In the genomic region with DNA sequence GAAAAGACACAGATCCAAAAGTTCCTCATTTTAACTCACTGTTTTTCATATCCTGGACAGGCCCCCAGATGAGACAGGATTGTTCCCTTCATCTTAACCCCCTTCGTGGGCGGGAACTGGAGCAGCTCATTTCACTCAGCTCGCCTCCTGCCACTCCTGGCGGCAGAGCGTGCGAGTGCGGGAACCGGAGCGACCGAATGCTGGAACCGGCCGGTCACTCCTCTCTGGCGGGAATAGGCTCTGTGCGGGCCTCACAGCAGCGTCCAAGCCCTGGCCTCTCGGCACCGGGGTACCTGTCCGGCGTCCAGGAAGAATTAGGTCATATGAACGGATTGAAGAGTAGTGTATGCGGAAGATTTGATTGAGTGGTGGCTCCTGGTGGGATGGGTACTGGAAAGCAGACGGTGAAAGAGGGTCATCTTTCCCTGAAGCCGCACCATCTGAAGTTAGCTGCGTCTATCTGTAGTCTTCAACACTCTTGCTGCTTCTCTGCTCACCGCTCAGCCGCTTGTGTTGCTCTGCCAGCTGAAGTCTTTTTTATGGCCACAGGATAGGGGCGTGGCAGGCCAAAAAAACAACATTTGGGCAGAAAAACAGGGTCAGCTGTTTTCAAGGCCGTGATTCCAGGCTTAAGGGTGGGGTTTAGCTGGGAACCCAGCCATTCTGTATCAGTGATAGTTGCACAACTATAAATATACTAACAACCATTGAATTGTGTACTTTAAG, we compare ENCODE assay signal across 8 cellular contexts. TPM values are rescaled to one million over a fixed set of nuclear protein-coding genes. Genes with fewer than 3 reads are reported as not detected.
DNase-seq lines count a peak whose midpoint lies in the region; ATAC-seq, FAIRE-seq and TF ChIP-seq lines count a peak whose summit lies in the region.

No MANE protein-coding gene starts in this region.

- TF ChIP-seq POLR2A in H1 (IDR thresholded peaks at IDR 0.05; ENCODE audit: control extremely low read depth in 1 of 2, low read depth in 2 of 2, low read length in 2 of 2) (peak in 1 of 2 experiments; percentile 52; a peak in 1 of 3 replicates), right lobe of liver (IDR thresholded peaks at IDR 0.05) (no peak)

- peak overlapping the region; percentile 12; the same call in 1 of the 2 replicates for H2BK15ac ChIP-seq in H1 (ENCODE audit: low read length)

- H3K18ac ChIP-seq in H1 (ENCODE audit: extremely low read depth, low read length): 0 out of 2 replicates have a peak overlapping the region, but pooled peaks have one; percentile 4

- peak overlapping the region; percentile 31; the same call in 1 of the 2 replicates for H2BK12ac ChIP-seq in H1 (ENCODE audit: low read depth, low read length)

- H3K27me3 ChIP-seq in H1 (replicated peaks in 1 of 4; ENCODE audit: control insufficient read depth in 3 of 4, extremely low read depth in 1 of 4, insufficient read depth in 3 of 4, low read length in 3 of 4) (no peaks in the 10 kb centered on the region; a peak in 1 of 7 replicates), right lobe of liver (no peaks in the 10 kb centered on the region)

- H3K36me3 Mint-ChIP-seq in stimulated activated memory B cell treated with anti-CD40 and anti-IgM and Interleukin-4, amounts not matched to agents 10 μg/mL and 1 μg/mL and 100 μg/mL, for 72 hours: no peaks in the 10 kb centered on the region

- intact Hi-C loops in right lobe of liver (cut with DNase I): no loop called here

- no peak overlapping the region for H3K14ac ChIP-seq in H1 (ENCODE audit: insufficient read length)

- H3K9me3 ChIP-seq in H1 (ENCODE audit: insufficient read depth in 2 of 2, low read depth in 1 of 2, low read length in 1 of 2) (no peaks in the 10 kb centered on the region), right lobe of liver (no peaks in the 10 kb centered on the region)

- CTCF ChIA-PET in H1 (lab: Charles Lee; ENCODE audit: partially characterized antibody): interaction anchor here (0.9 to 1.2 kb wide), 5 partner anchors 9 to 180 kb away, joined by 3 to 4 read pairs (median 3); a partner anchor contains a TSS

- peak overlapping the region; percentile 50 to 67 for H3K4me2 ChIP-seq in H1 (ENCODE audit: insufficient read depth in 1 of 2, low read depth in 2 of 2, low read length in 2 of 2)

- peak overlapping the region in 3 of 4 experiments; percentile 16 to 47 (median 35); a peak in 4 of 8 replicates for H3K4me3 ChIP-seq in H1 (ENCODE audit: extremely low read depth in 1 of 4, insufficient read depth in 2 of 4, low read depth in 3 of 4, low read length in 4 of 4)
- H3K4me3 ChIP-seq in right lobe of liver: peak overlapping the region; percentile 13 to 22 (median 16)

- H3K23ac ChIP-seq in H1 (ENCODE audit: insufficient read length): no peak overlapping the region

- peak; percentile 8 for DNase-seq in HPDE6-E6E7 (ENCODE audit: extremely low spot score)
- DNase-seq in H1 (ENCODE audit: low read depth in 1 of 2, low spot score in 2 of 2): peak; percentile 29 to 73
- DNase-seq in right lobe of liver: peak in 2 of 3 donors; percentile 40 to 56
- no peak for DNase-seq in OCI-M2 (lab: John Stamatoyannopoulos, UW; ENCODE audit: unreplicated experiment)
- DNase-seq in LoVo (ENCODE audit: low spot score): no peak
- no peak for DNase-seq in amniotic stem cell (lab: John Stamatoyannopoulos, UW)

- H3K4ac ChIP-seq in H1 (replicated peaks; ENCODE audit: insufficient read length, low read depth, low read length): no peak overlapping the region

- H3K27me3 Mint-ChIP-seq in stimulated activated memory B cell treated with anti-CD40 and anti-IgM and Interleukin-4, amounts not matched to agents 10 μg/mL and 1 μg/mL and 100 μg/mL, for 72 hours: peaks cover 33% of the 10 kb centered on the region

- H2BK5ac ChIP-seq in H1 (ENCODE audit: low read depth, low read length): no peak overlapping the region

- peaks cover 0 to 3% (median 3%) of the 10 kb centered on the region in 4 experiments; a peak in 2 of 7 replicates for H3K4me1 ChIP-seq in H1 (replicated peaks in 1 of 4; ENCODE audit: control insufficient read depth in 3 of 4, insufficient read depth in 4 of 4, low read length in 3 of 4)
- no peaks in the 10 kb centered on the region for H3K4me1 ChIP-seq in right lobe of liver

- no peak overlapping the region for H2BK20ac ChIP-seq in H1 (ENCODE audit: low read length)

- H4K20me1 ChIP-seq in H1 (replicated peaks in 1 of 2; ENCODE audit: control insufficient read depth in 1 of 2, insufficient read depth in 2 of 2, low read length in 2 of 2): no peaks in the 10 kb centered on the region

- POLR2A ChIA-PET in H1 (lab: Charles Lee; ENCODE audit: partially characterized antibody): interaction anchor here (1.0 to 1.1 kb wide), 2 partner anchors 17 to 42 kb away, joined by 3 read pairs; a partner anchor contains a TSS

- no peak overlapping the region for H3K4me3 Mint-ChIP-seq in stimulated activated memory B cell treated with anti-CD40 and anti-IgM and Interleukin-4, amounts not matched to agents 10 μg/mL and 1 μg/mL and 100 μg/mL, for 72 hours

- no peak overlapping the region for H4K91ac ChIP-seq in H1 (replicated peaks; ENCODE audit: insufficient read length, low read length)

- WGBS in H1 (ENCODE audit: extremely low coverage in 1 of 2, insufficient coverage in 1 of 2, insufficient read length in 1 of 2, insufficient replicate concordance in 2 of 2, low coverage in 1 of 2, low lambda C conversion rate in 2 of 2, missing lambda C conversion rate in 1 of 2), 2 experiments: 24% methylated on average over 28 of the region's 28 CpGs; no CpG with 5 or more reads in 1 of the 2 experiments
- WGBS in right lobe of liver (ENCODE audit: insufficient coverage, low coverage, low lambda C conversion rate, missing lambda C conversion rate): 13% methylated on average over 22 of the region's 28 CpGs

- H3K27ac Mint-ChIP-seq in stimulated activated memory B cell treated with anti-CD40 and anti-IgM and Interleukin-4, amounts not matched to agents 10 μg/mL and 1 μg/mL and 100 μg/mL, for 72 hours: no peak overlapping the region

- FAIRE-seq in H1 (lab: Jason Lieb, UNC): no peak

- H3K79me2 ChIP-seq in H1 (ENCODE audit: control insufficient read depth in 1 of 2, insufficient read depth in 2 of 2, low read length in 2 of 2): no peaks in the 10 kb centered on the region

- no peaks in the 10 kb centered on the region; the same call in 1 of the 2 replicates for H3K23me2 ChIP-seq in H1 (ENCODE audit: low read depth, low read length)

- H4K5ac ChIP-seq in H1 (ENCODE audit: insufficient read length, low read depth, low read length): no peak overlapping the region

- H3K79me1 ChIP-seq in H1 (ENCODE audit: low read depth, low read length): no peaks in the 10 kb centered on the region

- peak overlapping the region in 1 of 4 experiments; percentile 48; a peak in 1 of 7 replicates for H3K9ac ChIP-seq in H1 (replicated peaks in 1 of 4; ENCODE audit: extremely low read depth in 1 of 4, low read depth in 3 of 4, low read length in 3 of 4)

- H3K27ac ChIP-seq in H1 (ENCODE audit: low read depth, low read length) (no peak overlapping the region), right lobe of liver (peak overlapping the region in 1 of 3 donors; percentile 33)

- H3K4me1 Mint-ChIP-seq in stimulated activated memory B cell treated with anti-CD40 and anti-IgM and Interleukin-4, amounts not matched to agents 10 μg/mL and 1 μg/mL and 100 μg/mL, for 72 hours: no peaks in the 10 kb centered on the region

- H3K9me3 Mint-ChIP-seq in stimulated activated memory B cell treated with anti-CD40 and anti-IgM and Interleukin-4, amounts not matched to agents 10 μg/mL and 1 μg/mL and 100 μg/mL, for 72 hours: no peaks in the 10 kb centered on the region

- TF ChIP-seq CTCF in H1 (IDR thresholded peaks at IDR 0.05; ENCODE audit: control extremely low read depth in 1 of 3, insufficient read depth in 1 of 3, low read depth in 1 of 3, low read length in 3 of 3) (peak in 1 of 3 experiments; percentile 0; a peak in 1 of 4 replicates), right lobe of liver (IDR thresholded peaks at IDR 0.05) (no peak)

- TF ChIP-seq EP300 in H1 (IDR thresholded peaks at IDR 0.05; ENCODE audit: borderline replicate concordance in 1 of 2, low read depth in 2 of 2, low read length in 2 of 2): no peak

- no peak overlapping the region; the same call in none of the 2 replicates for H4K8ac ChIP-seq in H1 (ENCODE audit: extremely low read depth, insufficient read depth, low read length)

- H3K36me3 ChIP-seq in H1 (ENCODE audit: control insufficient read depth in 2 of 4, insufficient read depth in 4 of 4, low read length in 3 of 4) (no peaks in the 10 kb centered on the region), right lobe of liver (no peaks in the 10 kb centered on the region)

- ATAC-seq in right lobe of liver (peak; percentile 79 to 88 (median 80)), GM21723 (IDR thresholded peaks at IDR 0.05; ENCODE audit: unreplicated experiment) (no peak)
- ATAC-seq in stimulated activated memory B cell treated with anti-CD40 and anti-IgM and Interleukin-4, amounts not matched to agents 10 μg/mL and 1 μg/mL and 100 μg/mL, for 72 hours: peak; percentile 16

- H2BK120ac ChIP-seq in H1 (replicated peaks; ENCODE audit: low read depth, low read length): no peak overlapping the region

- peak overlapping the region; percentile 99 for H2AFZ ChIP-seq in H1 (ENCODE audit: low read length)

- no peak for TF ChIP-seq RAD21 in H1 (IDR thresholded peaks at IDR 0.05 in 1 of 2, conservative IDR thresholded peaks at IDR 0.05 in 1 of 2; ENCODE audit: low read depth in 2 of 2, low read length in 2 of 2)

- H3K56ac ChIP-seq in H1 (replicated peaks; ENCODE audit: insufficient read length, low read depth, low read length): no peak overlapping the region

- H2AK5ac ChIP-seq in H1 (ENCODE audit: low read depth, low read length): no peak overlapping the region

TF ChIP-seq in H1, 55 proteins besides CTCF, POLR2A, EP300 and RAD21 (continues in another document):
- TF ChIP-seq, protein P1, sequence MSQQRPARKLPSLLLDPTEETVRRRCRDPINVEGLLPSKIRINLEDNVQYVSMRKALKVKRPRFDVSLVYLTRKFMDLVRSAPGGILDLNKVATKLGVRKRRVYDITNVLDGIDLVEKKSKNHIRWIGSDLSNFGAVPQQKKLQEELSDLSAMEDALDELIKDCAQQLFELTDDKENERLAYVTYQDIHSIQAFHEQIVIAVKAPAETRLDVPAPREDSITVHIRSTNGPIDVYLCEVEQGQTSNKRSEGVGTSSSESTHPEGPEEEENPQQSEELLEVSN (IDR thresholded peaks at IDR 0.05): peak; percentile 98
- TF ChIP-seq KDM1A (IDR thresholded peaks at IDR 0.05; ENCODE audit: borderline replicate concordance, low read length) (no peak), ASH2L (IDR thresholded peaks at IDR 0.05; ENCODE audit: low read length) (peak; percentile 52)

RNA-seq across cellular contexts. Expression of a gene that starts 42.3 kb away (rescaled TPM):
- total RNA-seq in H1 (2021; fragmentation: NEBNext Ultra II Directional; extraction: Animal tissue kit (Norgen Biotek cat#: 25700)): 264 and 283 TPM in 2 replicates
- 80.4 and 108 TPM in 2 replicates for polyA plus RNA-seq in H1 (2011; rRNA removed)
- polyA plus RNA-seq in H1 (2011; cell fraction: cytosol; rRNA removed): 203 TPM
- polyA plus RNA-seq in H1 (2011; cell fraction: nucleus; rRNA removed): 112 TPM
- polyA plus RNA-seq in H1 (2012, experiment 1 of 2): 197 to 222 TPM (median 212 TPM) in 4 replicates
- 16.1 TPM for polyA plus RNA-seq in H1 (2012, experiment 2 of 2)
- 190 TPM for polyA plus RNA-seq in H1 (2013, experiment 1 of 2)
- polyA plus RNA-seq in H1 (2013, experiment 2 of 2): 185 TPM
- polyA minus RNA-seq in H1 (2011; rRNA and poly(A)+ RNA removed): 278 and 279 TPM in 2 replicates
- polyA minus RNA-seq in H1 (2011; cell fraction: cytosol; rRNA and poly(A)+ RNA removed): 159 TPM
- 248 TPM for polyA minus RNA-seq in H1 (2011; cell fraction: nucleus; rRNA and poly(A)+ RNA removed)
- total RNA-seq in right lobe of liver: 10 to 100 TPM; 41.5 to 88.5 (median 46.8) TPM

Comparison
In these comparisons a context has a peak if more than half of its experiments do, and no peak if none do; other contexts are left out.
1. DNase-seq: peak in HPDE6-E6E7 (single experiment), H1 (2 of 2) and right lobe of liver (2 of 3); none in OCI-M2 (single experiment), LoVo (single experiment) and amniotic stem cell (single experiment).